Comparison of ENCODE assay signal across 20 cellular contexts in the genomic region with DNA sequence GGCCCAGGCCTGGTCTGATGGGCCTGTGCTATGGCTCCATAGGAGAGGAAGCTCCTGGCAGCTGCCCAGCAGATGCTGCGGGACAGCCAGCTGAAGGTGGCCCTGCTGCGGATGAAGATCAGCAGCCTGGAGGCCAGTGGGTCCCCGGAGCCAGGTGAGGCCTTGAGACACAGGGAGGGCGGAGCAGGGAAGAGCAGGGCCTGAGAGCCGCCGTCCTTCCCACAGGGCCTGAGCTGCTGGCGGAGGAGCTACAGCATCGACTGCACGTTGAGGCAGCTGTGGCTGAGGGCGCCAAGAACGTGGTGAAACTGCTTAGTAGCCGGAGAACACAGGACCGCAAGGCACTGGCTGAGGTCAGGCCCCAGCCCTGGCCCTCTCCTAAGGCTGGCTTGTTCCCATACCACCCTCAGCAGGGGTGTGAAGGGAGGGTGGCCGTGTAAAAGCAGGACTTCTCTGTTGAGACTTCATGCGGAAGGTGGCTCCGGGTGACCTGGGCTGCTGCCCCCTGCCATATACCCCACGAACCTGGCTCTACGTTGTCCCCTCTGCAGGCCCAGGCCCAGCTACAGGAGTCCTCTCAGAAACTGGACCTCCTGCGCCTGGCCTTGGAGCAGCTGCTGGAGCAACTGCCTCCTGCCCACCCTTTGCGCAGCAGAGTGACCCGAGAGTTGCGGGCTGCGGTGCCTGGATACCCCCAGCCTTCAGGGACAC. TPM values are rescaled to one million over a fixed set of nuclear protein-coding genes. Genes with fewer than 3 reads are reported as not detected.
DNase-seq lines count a peak whose midpoint lies in the region; ATAC-seq, FAIRE-seq and TF ChIP-seq lines count a peak whose summit lies in the region.
"Had no signal": no experiment of that assay in that cellular context is flagged by ENCODE, and none has a peak within 500 bp of the region (broad histone marks: within the 10 kb centered on the region; RNA-seq: fewer than 3 reads in every experiment).

No MANE protein-coding gene starts in this region.

- H3K79me1 ChIP-seq in H1 (ENCODE audit: low read depth, low read length) = no peaks in the 10 kb centered on the region
- peaks cover 2% of the 10 kb centered on the region for H3K79me1 ChIP-seq in neuronal stem cell (ENCODE audit: low read depth, low read length)

- TF ChIP-seq RAD21 in H1 (IDR thresholded peaks at IDR 0.05 in 1 of 2, conservative IDR thresholded peaks at IDR 0.05 in 1 of 2; ENCODE audit: low read depth in 2 of 2, low read length in 2 of 2) = no peak

- no peak for TF ChIP-seq CTCF in H1 (IDR thresholded peaks at IDR 0.05; ENCODE audit: control extremely low read depth in 1 of 3, insufficient read depth in 1 of 3, low read depth in 1 of 3, low read length in 3 of 3)
- no peak for TF ChIP-seq CTCF in PC-3 (conservative IDR thresholded peaks at IDR 0.05; ENCODE audit: low read depth, low read length)
- no peak for TF ChIP-seq CTCF in PC-9 (conservative IDR thresholded peaks at IDR 0.05)

- TF ChIP-seq EP300 in H1 (IDR thresholded peaks at IDR 0.05; ENCODE audit: borderline replicate concordance in 1 of 2, low read depth in 2 of 2, low read length in 2 of 2) = no peak

- H4K8ac ChIP-seq in H1 (ENCODE audit: extremely low read depth, insufficient read depth, low read length) (no peak overlapping the region), neuronal stem cell (ENCODE audit: low read depth, low read length) (no peak overlapping the region)

- H3K27me3 ChIP-seq in BLaER1 treated with 17β-estradiol and CSF1 and Interleukin-3, amounts not matched to agents 10 nM and 100 nM = no peaks in the 10 kb centered on the region
- H3K27me3 ChIP-seq in H1 (replicated peaks in 1 of 4; ENCODE audit: control insufficient read depth in 3 of 4, extremely low read depth in 1 of 4, insufficient read depth in 3 of 4, low read length in 3 of 4) (no peaks in the 10 kb centered on the region), neuronal stem cell (ENCODE audit: control insufficient read depth in 3 of 3, insufficient read depth in 3 of 3, low read depth in 1 of 3, low read length in 3 of 3) (peaks cover 0 to 2% (median 0%) of the 10 kb centered on the region in 3 experiments), PC-3 (ENCODE audit: low read length) (no peaks in the 10 kb centered on the region), PC-9 (ENCODE audit: insufficient read depth, low read depth) (no peaks in the 10 kb centered on the region)
- H3K27me3 ChIP-seq: brain microvascular endothelial cell, vagina had no signal

- H2BK15ac ChIP-seq in H1 (ENCODE audit: low read length) (no peak overlapping the region), neuronal stem cell (ENCODE audit: low read length) (no peak overlapping the region)

- no peaks in the 10 kb centered on the region for H3K9me3 ChIP-seq in BLaER1 treated with 17β-estradiol and CSF1 and Interleukin-3, amounts not matched to agents 10 nM and 100 nM (replicated peaks in 1 of 11)
- H3K9me3 ChIP-seq in H1 (ENCODE audit: insufficient read depth in 2 of 2, low read depth in 1 of 2, low read length in 1 of 2) (no peaks in the 10 kb centered on the region), neuronal stem cell (replicated peaks in 1 of 2; ENCODE audit: control insufficient read depth in 2 of 2, insufficient read depth in 1 of 2, low read depth in 1 of 2, low read length in 2 of 2) (no peaks in the 10 kb centered on the region), PC-3 (ENCODE audit: low read length) (no peaks in the 10 kb centered on the region), PC-9 (ENCODE audit: insufficient read depth, low read depth) (no peaks in the 10 kb centered on the region)
- H3K9me3 ChIP-seq: vagina had no signal

- intact Hi-C loops in PC-3 (cut with micrococcal nuclease) (no loop called here), PC-9 (cut with micrococcal nuclease; ENCODE audit: unreplicated experiment) (no loop called here)

- peak overlapping the region; percentile 35; the same call in 1 of the 2 replicates for H2BK5ac ChIP-seq in H1 (ENCODE audit: low read depth, low read length)
- peak overlapping the region; percentile 24 for H2BK5ac ChIP-seq in neuronal stem cell (ENCODE audit: low read length)

- H3K36me3 ChIP-seq in BLaER1 treated with 17β-estradiol and CSF1 and Interleukin-3, amounts not matched to agents 10 nM and 100 nM = peaks cover 0 to 44% (median 16%) of the 10 kb centered on the region in 11 experiments; a peak in 17 of 22 replicates
- H3K36me3 ChIP-seq in H1 (ENCODE audit: control insufficient read depth in 2 of 4, insufficient read depth in 4 of 4, low read length in 3 of 4) (peaks cover 0 to 5% (median 0%) of the 10 kb centered on the region in 4 experiments; a peak in 2 of 8 replicates), neuronal stem cell (replicated peaks in 1 of 2; ENCODE audit: control insufficient read depth in 2 of 2, insufficient read depth in 2 of 2, low read length in 2 of 2) (peaks cover 0 to 34% of the 10 kb centered on the region in 2 donors), PC-3 (ENCODE audit: low read depth, low read length) (no peaks in the 10 kb centered on the region), PC-9 (ENCODE audit: low read depth) (no peaks in the 10 kb centered on the region)
- H3K36me3 ChIP-seq: brain microvascular endothelial cell, vagina had no signal

- H3K9me2 ChIP-seq in PC-3 (replicated peaks; ENCODE audit: low read length) (no peaks in the 10 kb centered on the region), PC-9 (ENCODE audit: insufficient read depth) (no peaks in the 10 kb centered on the region)

- BruUV-seq in PC-3 (replicated peaks; lab: Mats Ljungman, UMichigan) = no TSS peak
- no TSS peak for BruUV-seq in PC-9 (replicated peaks; lab: Mats Ljungman, UMichigan)

- no peak overlapping the region for H3K4me3 ChIP-seq in BLaER1 treated with 17β-estradiol and CSF1 and Interleukin-3, amounts not matched to agents 10 nM and 100 nM
- H3K4me3 ChIP-seq in H1 (ENCODE audit: extremely low read depth in 1 of 4, insufficient read depth in 2 of 4, low read depth in 3 of 4, low read length in 4 of 4) (no peak overlapping the region), neuronal stem cell (ENCODE audit: low read length in 2 of 2) (no peak overlapping the region), PC-3 (ENCODE audit: low read length) (no peak overlapping the region), PC-9 (no peak overlapping the region)
- H3K4me3 ChIP-seq: GM23338, vagina had no signal

- no peak overlapping the region for H2AK5ac ChIP-seq in H1 (ENCODE audit: low read depth, low read length)
- H2AK5ac ChIP-seq in neuronal stem cell (ENCODE audit: low read depth, low read length) = no peak overlapping the region

- no peak overlapping the region for H2BK20ac ChIP-seq in H1 (ENCODE audit: low read length)

- H3K23me2 ChIP-seq in H1 (ENCODE audit: low read depth, low read length) = peaks cover 7% of the 10 kb centered on the region; the same call in 1 of the 2 replicates

- H3K9ac ChIP-seq in BLaER1 treated with 17β-estradiol and CSF1 and Interleukin-3, amounts not matched to agents 10 nM and 100 nM = peak overlapping the region in 4 of 11 experiments; percentile 19 to 88 (median 55); a peak in 5 of 22 replicates
- H3K9ac ChIP-seq in H1 (replicated peaks in 1 of 4; ENCODE audit: extremely low read depth in 1 of 4, low read depth in 3 of 4, low read length in 3 of 4) = no peak overlapping the region
- peak overlapping the region; percentile 70 for H3K9ac ChIP-seq in neuronal stem cell (ENCODE audit: low read depth, low read length, poor library complexity)
- no peak overlapping the region for H3K9ac ChIP-seq in PC-3 (ENCODE audit: low read length)

- CTCF ChIA-PET in H1 (lab: Charles Lee; ENCODE audit: partially characterized antibody) = interaction anchor here (1.4 kb wide), 2 partner anchors 13 to 71 kb away, joined by 3 to 5 read pairs; no protein-coding TSS in a partner anchor
- CTCF ChIA-PET in PC-3 (lab: Charles Lee) = no interaction called here
- CTCF ChIA-PET in PC-9 (lab: Charles Lee) = no interaction called here

- H2AFZ ChIP-seq in H1 (ENCODE audit: low read length) = no peak overlapping the region
- H2AFZ ChIP-seq in neuronal stem cell (ENCODE audit: low read length) = no peak overlapping the region
- H2AFZ ChIP-seq in PC-3 (ENCODE audit: low read length) = no peak overlapping the region
- no peak overlapping the region for H2AFZ ChIP-seq in PC-9
- H2AFZ ChIP-seq: GM23338 had no signal

- no peak for FAIRE-seq in H1 (lab: Jason Lieb, UNC)
- FAIRE-seq: endothelial cell of umbilical vein, G401.6, islet of Langerhans had no signal

- DNase-seq in H1 (ENCODE audit: low read depth in 1 of 2, low spot score in 2 of 2) = no peak
- DNase-seq in neuronal stem cell (ENCODE audit: low spot score) = no peak
- DNase-seq in PC-3 = no peak
- no peak for DNase-seq in PC-9
- DNase-seq: activated T-cell treated with anti-CD3 and anti-CD28 coated beads, Interleukin-2, amount 50 U/mL, for 72 hours; brain microvascular endothelial cell; DMS 273 treated with DMSO at 0.1 percent for 48 hours; hippocampal formation; natural killer cell; NCI-H1105; NCI-H2081 treated with DMSO at 0.1 percent for 48 hours; NK-92 treated with Interleukin-12 subunit alpha and Interleukin-12 subunit beta, amount 100 ng/mL, for 24 hours; RPMI8226 had no signal

- POLR2A ChIA-PET in H1 (lab: Charles Lee; ENCODE audit: partially characterized antibody) = interaction anchor here (0.9 to 46.1 kb wide), 3 partner anchors 13 to 111 kb away, joined by 3 to 1197 read pairs (median 133); a partner anchor contains a TSS
- POLR2A ChIA-PET in PC-3 (lab: Charles Lee; ENCODE audit: unreplicated experiment) = no interaction called here
- POLR2A ChIA-PET in PC-9 (lab: Charles Lee; ENCODE audit: unreplicated experiment) = no interaction called here

- H3K79me2 ChIP-seq in H1 (ENCODE audit: control insufficient read depth in 1 of 2, insufficient read depth in 2 of 2, low read length in 2 of 2) (no peaks in the 10 kb centered on the region), PC-3 (ENCODE audit: low read length) (no peaks in the 10 kb centered on the region), PC-9 (ENCODE audit: low read depth) (no peaks in the 10 kb centered on the region)

- peaks cover 15 to 49% (median 40%) of the 10 kb centered on the region in 10 experiments for H3K4me1 ChIP-seq in BLaER1 treated with 17β-estradiol and CSF1 and Interleukin-3, amounts not matched to agents 10 nM and 100 nM
- H3K4me1 ChIP-seq in H1 (replicated peaks in 1 of 4; ENCODE audit: control insufficient read depth in 3 of 4, insufficient read depth in 4 of 4, low read length in 3 of 4) (peaks cover 0 to 4% (median 2%) of the 10 kb centered on the region in 4 experiments; a peak in 3 of 7 replicates), neuronal stem cell (ENCODE audit: control insufficient read depth in 2 of 2, insufficient read depth in 1 of 2, low read depth in 1 of 2, low read length in 2 of 2) (peaks cover 4 to 6% of the 10 kb centered on the region in 2 donors), PC-3 (ENCODE audit: insufficient read depth, low read length) (no peaks in the 10 kb centered on the region), PC-9 (replicated peaks; ENCODE audit: insufficient read depth) (no peaks in the 10 kb centered on the region)

- H3K18ac ChIP-seq in H1 (ENCODE audit: extremely low read depth, low read length) (no peak overlapping the region), neuronal stem cell (ENCODE audit: low read length) (no peak overlapping the region)

- H3F3A ChIP-seq in PC-3 (ENCODE audit: low read length, unreplicated experiment) (no peaks in the 10 kb centered on the region), PC-9 (ENCODE audit: insufficient read depth, low read depth) (no peaks in the 10 kb centered on the region; the same call in 1 of the 2 replicates)

- H2BK12ac ChIP-seq in H1 (ENCODE audit: low read depth, low read length) (no peak overlapping the region), neuronal stem cell (ENCODE audit: low read length) (no peak overlapping the region)

- H3K23ac ChIP-seq in H1 (ENCODE audit: insufficient read length) (no peak overlapping the region), neuronal stem cell (ENCODE audit: low read depth, low read length, poor library complexity) (no peak overlapping the region)

- no peak overlapping the region for H4K5ac ChIP-seq in H1 (ENCODE audit: insufficient read length, low read depth, low read length)

- H3K14ac ChIP-seq in H1 (ENCODE audit: insufficient read length) (no peak overlapping the region), neuronal stem cell (ENCODE audit: low read length) (no peak overlapping the region)

- no peak overlapping the region for H3K4ac ChIP-seq in H1 (replicated peaks; ENCODE audit: insufficient read length, low read depth, low read length)
- no peak overlapping the region for H3K4ac ChIP-seq in neuronal stem cell (ENCODE audit: low read length)

- 94% methylated on average over 21 of the region's 23 CpGs; no CpG with 5 or more reads in 1 of the 2 experiments for WGBS in H1 (ENCODE audit: extremely low coverage in 1 of 2, insufficient coverage in 1 of 2, insufficient read length in 1 of 2, insufficient replicate concordance in 2 of 2, low coverage in 1 of 2, low lambda C conversion rate in 2 of 2, missing lambda C conversion rate in 1 of 2), 2 experiments
- WGBS in neuronal stem cell (ENCODE audit: extremely low coverage in 2 of 2, insufficient read length in 2 of 2, insufficient replicate concordance in 1 of 2), 2 donors = no CpG with 5 or more reads among the region's 23 CpGs

- peak overlapping the region in 6 of 11 experiments; percentile 31 to 82 (median 64); a peak in 10 of 22 replicates for H3K27ac ChIP-seq in BLaER1 treated with 17β-estradiol and CSF1 and Interleukin-3, amounts not matched to agents 10 nM and 100 nM
- no peak overlapping the region for H3K27ac ChIP-seq in H1 (ENCODE audit: low read depth, low read length)
- H3K27ac ChIP-seq in neuronal stem cell (replicated peaks; ENCODE audit: low read length) = no peak overlapping the region
- no peak overlapping the region for H3K27ac ChIP-seq in PC-3 (ENCODE audit: low read length)
- H3K27ac ChIP-seq in PC-9 = no peak overlapping the region
- H3K27ac ChIP-seq: brain microvascular endothelial cell, vagina had no signal

- TF ChIP-seq POLR2A in H1 (IDR thresholded peaks at IDR 0.05; ENCODE audit: control extremely low read depth in 1 of 2, low read depth in 2 of 2, low read length in 2 of 2) = no peak

- peaks cover 0 to 7% (median 0%) of the 10 kb centered on the region in 11 experiments; a peak in 2 of 22 replicates for H4K20me1 ChIP-seq in BLaER1 treated with 17β-estradiol and CSF1 and Interleukin-3, amounts not matched to agents 10 nM and 100 nM
- H4K20me1 ChIP-seq in H1 (replicated peaks in 1 of 2; ENCODE audit: control insufficient read depth in 1 of 2, insufficient read depth in 2 of 2, low read length in 2 of 2) (peaks cover 0 to 2% of the 10 kb centered on the region in 2 experiments), PC-3 (ENCODE audit: low read length) (no peaks in the 10 kb centered on the region), PC-9 (ENCODE audit: insufficient read depth) (no peaks in the 10 kb centered on the region)

- no peak overlapping the region for H2BK120ac ChIP-seq in H1 (replicated peaks; ENCODE audit: low read depth, low read length)
- no peak overlapping the region for H2BK120ac ChIP-seq in neuronal stem cell (ENCODE audit: low read depth, low read length)

- ATAC-seq in PC-3 = no peak
- no peak for ATAC-seq in GM18870 (IDR thresholded peaks at IDR 0.05; ENCODE audit: unreplicated experiment)
- ATAC-seq: activated T-cell treated with anti-CD3 and anti-CD28 coated beads, Interleukin-2, amount 50 U/mL, for 72 hours; GM23338; natural killer cell had no signal

- no peak overlapping the region for H4K91ac ChIP-seq in H1 (replicated peaks; ENCODE audit: insufficient read length, low read length)
- no peak overlapping the region for H4K91ac ChIP-seq in neuronal stem cell (ENCODE audit: low read depth, low read length, poor library complexity)

- peak overlapping the region in 2 of 11 experiments; percentile 97 to 98; a peak in 2 of 22 replicates for H3K4me2 ChIP-seq in BLaER1 treated with 17β-estradiol and CSF1 and Interleukin-3, amounts not matched to agents 10 nM and 100 nM
- no peak overlapping the region for H3K4me2 ChIP-seq in H1 (ENCODE audit: insufficient read depth in 1 of 2, low read depth in 2 of 2, low read length in 2 of 2)
- no peak overlapping the region for H3K4me2 ChIP-seq in neuronal stem cell (ENCODE audit: insufficient read depth, low read length, poor library complexity, severe bottlenecking)
- H3K4me2 ChIP-seq in PC-3 (ENCODE audit: low read length) = no peak overlapping the region
- H3K4me2 ChIP-seq in PC-9 = no peak overlapping the region
- H3K4me2 ChIP-seq: GM23338 had no signal

- no peak overlapping the region for H3K56ac ChIP-seq in H1 (replicated peaks; ENCODE audit: insufficient read length, low read depth, low read length)

RNA-seq across cellular contexts. Expression of a gene that starts 4.5 kb away (rescaled TPM):
- total RNA-seq in H1 (2021; fragmentation: NEBNext Ultra II Directional; extraction: Animal tissue kit (Norgen Biotek cat#: 25700)) = 15.2 and 16.3 TPM in 2 replicates
- polyA plus RNA-seq in H1 (2011; rRNA removed) = 15.7 and 24.4 TPM in 2 replicates
- 20.7 TPM for polyA plus RNA-seq in H1 (2011; cell fraction: cytosol; rRNA removed)
- polyA plus RNA-seq in H1 (2011; cell fraction: nucleus; rRNA removed) = 49.0 TPM
- polyA plus RNA-seq in H1 (2012, experiment 1 of 2) = 12.4 to 21.9 TPM (median 18.9 TPM) in 4 replicates
- 16.2 TPM for polyA plus RNA-seq in H1 (2012, experiment 2 of 2)
- polyA plus RNA-seq in H1 (2013, experiment 1 of 2) = 11.3 TPM
- polyA plus RNA-seq in H1 (2013, experiment 2 of 2) = 11.3 TPM
- polyA minus RNA-seq in H1 (2011; rRNA and poly(A)+ RNA removed) = 7.2 and 10.8 TPM in 2 replicates
- 15.9 TPM for polyA minus RNA-seq in H1 (2011; cell fraction: cytosol; rRNA and poly(A)+ RNA removed)
- 11.0 TPM for polyA minus RNA-seq in H1 (2011; cell fraction: nucleus; rRNA and poly(A)+ RNA removed)
- polyA plus RNA-seq in neuronal stem cell (2013, experiment 1 of 2) = 10.5 TPM
- 10.2 TPM for polyA plus RNA-seq in neuronal stem cell (2013, experiment 2 of 2)
- 7.8 and 9.4 TPM in 2 replicates for total RNA-seq in PC-3 (2014; rRNA removed)
- 5.5 and 9.1 TPM in 2 replicates for total RNA-seq in PC-9 (2021)

RNA-seq across cellular contexts. Expression of a gene that starts 17.1 kb away (rescaled TPM):
- 32.8 and 35.0 TPM in 2 replicates for total RNA-seq in H1 (2021; fragmentation: NEBNext Ultra II Directional; extraction: Animal tissue kit (Norgen Biotek cat#: 25700))
- polyA plus RNA-seq in H1 (2011; rRNA removed) = 93.8 and 121 TPM in 2 replicates
- polyA plus RNA-seq in H1 (2011; cell fraction: cytosol; rRNA removed) = 78.5 TPM
- polyA plus RNA-seq in H1 (2011; cell fraction: nucleus; rRNA removed) = 139 TPM
- polyA plus RNA-seq in H1 (2012, experiment 1 of 2) = 23.3 to 48.0 TPM (median 44.7 TPM) in 4 replicates
- polyA plus RNA-seq in H1 (2012, experiment 2 of 2) = 53.7 TPM
- 41.4 TPM for polyA plus RNA-seq in H1 (2013, experiment 1 of 2)
- 43.5 TPM for polyA plus RNA-seq in H1 (2013, experiment 2 of 2)
- polyA minus RNA-seq in H1 (2011; rRNA and poly(A)+ RNA removed) = 21.8 and 26.4 TPM in 2 replicates
- 45.5 TPM for polyA minus RNA-seq in H1 (2011; cell fraction: cytosol; rRNA and poly(A)+ RNA removed)
- 34.7 TPM for polyA minus RNA-seq in H1 (2011; cell fraction: nucleus; rRNA and poly(A)+ RNA removed)
- 27.7 TPM for polyA plus RNA-seq in neuronal stem cell (2013, experiment 1 of 2)
- 27.9 TPM for polyA plus RNA-seq in neuronal stem cell (2013, experiment 2 of 2)
- total RNA-seq in PC-3 (2014; rRNA removed) (82.4 and 86.1 TPM in 2 replicates), PC-9 (2021) (102 and 133 TPM in 2 replicates)

RNA-seq across cellular contexts. Expression of a gene that starts 17.8 kb away (rescaled TPM):
- 1,327 and 1,345 TPM in 2 replicates for total RNA-seq in H1 (2021; fragmentation: NEBNext Ultra II Directional; extraction: Animal tissue kit (Norgen Biotek cat#: 25700))
- polyA plus RNA-seq in H1 (2011; rRNA removed) = 466 and 513 TPM in 2 replicates
- 383 TPM for polyA plus RNA-seq in H1 (2011; cell fraction: cytosol; rRNA removed)
- 93.4 TPM for polyA plus RNA-seq in H1 (2011; cell fraction: nucleus; rRNA removed)
- 759 to 1,315 TPM (median 835 TPM) in 4 replicates for polyA plus RNA-seq in H1 (2012, experiment 1 of 2)
- polyA plus RNA-seq in H1 (2012, experiment 2 of 2) = 163 TPM
- 862 TPM for polyA plus RNA-seq in H1 (2013, experiment 1 of 2)
- 900 TPM for polyA plus RNA-seq in H1 (2013, experiment 2 of 2)
- 245 and 251 TPM in 2 replicates for polyA minus RNA-seq in H1 (2011; rRNA and poly(A)+ RNA removed)
- 1,111 TPM for polyA minus RNA-seq in H1 (2011; cell fraction: cytosol; rRNA and poly(A)+ RNA removed)
- polyA minus RNA-seq in H1 (2011; cell fraction: nucleus; rRNA and poly(A)+ RNA removed) = 200 TPM
- polyA plus RNA-seq in neuronal stem cell (2013, experiment 1 of 2) = 683 TPM
- 718 TPM for polyA plus RNA-seq in neuronal stem cell (2013, experiment 2 of 2)
- total RNA-seq in PC-3 (2014; rRNA removed) = 647 and 709 TPM in 2 replicates
- 539 and 738 TPM in 2 replicates for total RNA-seq in PC-9 (2021)

RNA-seq across cellular contexts. Expression of a gene that starts 50.2 kb away (rescaled TPM):
- 58.0 and 60.4 TPM in 2 replicates for total RNA-seq in H1 (2021; fragmentation: NEBNext Ultra II Directional; extraction: Animal tissue kit (Norgen Biotek cat#: 25700))
- 78.5 and 113 TPM in 2 replicates for polyA plus RNA-seq in H1 (2011; rRNA removed)
- 112 TPM for polyA plus RNA-seq in H1 (2011; cell fraction: cytosol; rRNA removed)
- 203 TPM for polyA plus RNA-seq in H1 (2011; cell fraction: nucleus; rRNA removed)
- 31.8 to 74.2 TPM (median 69.7 TPM) in 4 replicates for polyA plus RNA-seq in H1 (2012, experiment 1 of 2)
- 67.0 TPM for polyA plus RNA-seq in H1 (2012, experiment 2 of 2)
- polyA plus RNA-seq in H1 (2013, experiment 1 of 2) = 27.5 TPM
- 25.5 TPM for polyA plus RNA-seq in H1 (2013, experiment 2 of 2)
- 27.1 and 35.1 TPM in 2 replicates for polyA minus RNA-seq in H1 (2011; rRNA and poly(A)+ RNA removed)
- 49.7 TPM for polyA minus RNA-seq in H1 (2011; cell fraction: cytosol; rRNA and poly(A)+ RNA removed)
- 59.3 TPM for polyA minus RNA-seq in H1 (2011; cell fraction: nucleus; rRNA and poly(A)+ RNA removed)
- polyA plus RNA-seq in neuronal stem cell (2013, experiment 1 of 2) = 41.3 TPM
- 40.8 TPM for polyA plus RNA-seq in neuronal stem cell (2013, experiment 2 of 2)
- total RNA-seq in PC-3 (2014; rRNA removed) (185 and 196 TPM in 2 replicates), PC-9 (2021) (225 and 263 TPM in 2 replicates)

Comparison
In these comparisons a context has a peak if more than half of its experiments do, and no peak if none do; other contexts are left out.
1. H3K27ac ChIP-seq: peak in BLaER1 treated with 17β-estradiol and CSF1 and Interleukin-3, amounts not matched to agents 10 nM and 100 nM (6 of 11); none in H1 (single experiment), neuronal stem cell (single experiment), PC-3 (single experiment) and PC-9 (single experiment).